8 cellular contexts compared by ENCODE assay signal in the genomic region with DNA sequence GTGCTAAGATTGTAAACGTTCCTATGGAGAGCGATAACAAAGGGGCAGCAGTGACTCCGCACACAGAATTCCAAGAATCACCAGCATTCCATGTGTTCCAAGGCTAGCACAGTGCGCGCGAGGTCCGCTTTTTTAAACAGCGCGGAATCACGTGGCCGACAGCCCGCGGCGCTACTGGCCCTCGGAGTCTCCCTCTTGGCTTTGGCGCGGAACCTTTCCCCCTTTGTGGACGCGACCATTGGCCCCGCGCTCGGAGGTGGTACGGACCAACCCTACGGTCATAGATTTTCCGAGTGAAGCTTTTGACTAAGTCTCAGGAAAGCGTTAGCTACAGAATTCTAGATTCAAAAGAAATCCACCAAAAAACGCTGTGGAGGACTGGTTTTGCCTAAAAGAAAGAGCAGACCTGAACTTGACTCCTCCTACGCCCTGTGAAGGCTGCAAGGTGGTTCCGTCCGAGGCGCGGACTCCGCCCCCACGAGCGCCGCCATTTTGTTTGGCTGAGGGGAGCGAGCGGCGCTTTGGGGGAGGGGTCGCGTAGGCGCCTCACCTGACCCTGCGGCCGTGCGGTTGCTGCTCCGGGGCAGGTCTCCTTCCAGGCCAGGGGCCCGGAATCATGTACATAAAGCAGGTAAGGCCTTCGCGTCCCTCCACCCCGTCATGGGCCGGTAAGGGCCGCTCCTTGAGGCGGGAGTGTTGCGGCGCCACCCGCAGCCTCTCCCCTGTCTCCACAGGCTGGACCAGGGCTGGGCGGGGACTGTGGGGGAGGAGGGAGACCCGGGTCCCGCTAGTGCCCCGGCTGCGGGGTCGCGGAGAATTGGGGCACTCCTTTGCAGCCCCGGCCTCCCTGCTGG. TPM values are rescaled to one million over a fixed set of nuclear protein-coding genes. Genes with fewer than 3 reads are reported as not detected.
DNase-seq lines count a peak whose midpoint lies in the region; ATAC-seq and TF ChIP-seq lines count a peak whose summit lies in the region.

Gene SMC3 (plus strand): TSS at position 495 of the 854 bp plus-strand sequence. CDS start 122 bp downstream, at position 617.

- peaks cover 24% of the 10 kb centered on the region for H3K36me3 Mint-ChIP-seq in CD8-positive, alpha-beta T cell

- no peaks in the 10 kb centered on the region for H3K9me3 ChIP-seq in CD8-positive, alpha-beta T cell (ENCODE audit: low read length)
- no peaks in the 10 kb centered on the region for H3K9me3 ChIP-seq in effector memory CD4-positive, alpha-beta T cell (ENCODE audit: control insufficient read depth, low read length)

- H3K27me3 ChIP-seq in CD8-positive, alpha-beta T cell (ENCODE audit: insufficient read depth, low read length) = no peaks in the 10 kb centered on the region
- H3K27me3 ChIP-seq in effector memory CD4-positive, alpha-beta T cell (replicated peaks; ENCODE audit: control insufficient read depth, insufficient read depth, low read length, poor library complexity, severe bottlenecking) = no peaks in the 10 kb centered on the region

- peak within 1 kb of the TSS; percentile 97 for H3K4me3 Mint-ChIP-seq in CD8-positive, alpha-beta T cell

- intact Hi-C loops in CD8-positive, alpha-beta T cell (cut with DNase I, micrococcal nuclease) = loop anchor here (1.0 to 10.0 kb wide), 13 partner anchors 10 to 1877 kb away; partner anchors contain the start of genes ADD3 (in 1 of the 2), DUSP5 (in 1 of the 2), VTI1A (in 1 of the 2) and ZDHHC6 (in 1 of the 2)

- peak within 1 kb of the TSS; percentile 96 for H3K27ac Mint-ChIP-seq in CD8-positive, alpha-beta T cell

- TF ChIP-seq CTCF in CD8-positive, alpha-beta T cell (IDR thresholded peaks at IDR 0.05) = no peak

- POLR2A ChIA-PET in CD8-positive, alpha-beta T cell (lab: Charles Lee) = interaction anchor here (0.6 to 1.3 kb wide), 4 partner anchors 105 to 505 kb away, joined by 3 to 6 read pairs (median 3); partner anchors contain the start of genes BBIP1, SHOC2 and SMNDC1
- POLR2A ChIA-PET in activated CD8-positive, alpha-beta memory T cell treated with anti-CD3 and anti-CD28 coated beads for 36 hours (lab: Charles Lee) = interaction anchor here (0.5 to 1.4 kb wide), 4 partner anchors 31 to 522 kb away, joined by 3 to 8 read pairs (median 4); partner anchors contain the start of gene SMNDC1

- peak; percentile 83 to 93 (median 89) for DNase-seq in CD8-positive, alpha-beta T cell
- DNase-seq in HS-27A (ENCODE audit: low read depth) (peak; percentile 85), NK-92 (lab: John Stamatoyannopoulos, UW; ENCODE audit: unreplicated experiment) (peak; percentile 21), lung microvascular endothelial cell (ENCODE audit: low read depth in 2 of 2) (peak; percentile 95)
- peak; percentile 82 to 87 (median 85) for DNase-seq in effector memory CD4-positive, alpha-beta T cell
- DNase-seq in stimulated activated CD4-positive, alpha-beta T cell treated with anti-CD3 and anti-CD28 coated beads, TNF-alpha, amount 100 ng/mL, for 48 hours (ENCODE audit: low read depth in 3 of 3) = peak; percentile 84 to 87 (median 85)

- H3K27me3 Mint-ChIP-seq in CD8-positive, alpha-beta T cell (ENCODE audit: low read depth) = peaks cover 12% of the 10 kb centered on the region

- H3K4me1 Mint-ChIP-seq in CD8-positive, alpha-beta T cell (ENCODE audit: low read depth) = peaks cover 44% of the 10 kb centered on the region

- peak; percentile 89 for ATAC-seq in CD8-positive, alpha-beta T cell
- ATAC-seq in GM19467 (IDR thresholded peaks at IDR 0.05; ENCODE audit: unreplicated experiment) = peak; percentile 82

- H3K36me3 ChIP-seq in CD8-positive, alpha-beta T cell (ENCODE audit: insufficient read depth, low read length) = no peaks in the 10 kb centered on the region
- peaks cover 4% of the 10 kb centered on the region for H3K36me3 ChIP-seq in effector memory CD4-positive, alpha-beta T cell (ENCODE audit: control insufficient read depth, insufficient read depth, low read length)

- no peaks in the 10 kb centered on the region for H3K9me3 Mint-ChIP-seq in CD8-positive, alpha-beta T cell

- CTCF ChIA-PET in CD8-positive, alpha-beta T cell (lab: Charles Lee) = interaction anchor here (0.9 to 1.5 kb wide), 4 partner anchors 10 to 429 kb away, joined by 3 to 4 read pairs (median 3); partner anchors contain the start of gene SMNDC1
- CTCF ChIA-PET in activated CD8-positive, alpha-beta memory T cell treated with anti-CD3 and anti-CD28 coated beads for 36 hours (lab: Charles Lee) = interaction anchor here (0.7 to 1.0 kb wide), 2 partner anchors 260 to 359 kb away, joined by 4 read pairs; no protein-coding TSS in a partner anchor

- peaks cover 44% of the 10 kb centered on the region for H3K4me1 ChIP-seq in CD8-positive, alpha-beta T cell (ENCODE audit: insufficient read depth, low read length)
- peaks cover 24% of the 10 kb centered on the region for H3K4me1 ChIP-seq in effector memory CD4-positive, alpha-beta T cell (ENCODE audit: control insufficient read depth, insufficient read depth, low read length, poor library complexity, severe bottlenecking)

- peak within 1 kb of the TSS; percentile 92 for H3K4me3 ChIP-seq in CD8-positive, alpha-beta T cell (ENCODE audit: low read depth, low read length)
- peak within 1 kb of the TSS; percentile 99 for H3K4me3 ChIP-seq in effector memory CD4-positive, alpha-beta T cell (ENCODE audit: insufficient read depth, low read depth, low read length, poor library complexity, severe bottlenecking)

- peak within 1 kb of the TSS; percentile 85 for H3K27ac ChIP-seq in CD8-positive, alpha-beta T cell (ENCODE audit: low read depth, low read length)
- peak within 1 kb of the TSS; percentile 88 for H3K27ac ChIP-seq in effector memory CD4-positive, alpha-beta T cell (ENCODE audit: insufficient read depth, low read length, poor library complexity, severe bottlenecking)

RNA-seq across cellular contexts. Expression of gene SMC3, which starts in this region (rescaled TPM):
- total RNA-seq in CD8-positive, alpha-beta T cell = 10 to 100 TPM; 35.1 to 37.9 TPM
- 10 to 100 TPM; 73.7 to 73.9 TPM for total RNA-seq in activated CD8-positive, alpha-beta memory T cell treated with anti-CD3 and anti-CD28 coated beads for 36 hours
- total RNA-seq in lung microvascular endothelial cell = 14.8 and 18.3 TPM in 2 replicates

Comparison
In these comparisons a context has a peak if more than half of its experiments do, and no peak if none do; other contexts are left out.
1. Peak in every context shown above with its lines: DNase-seq, ATAC-seq, H3K4me3 ChIP-seq and H3K27ac ChIP-seq.
2. DNase-seq: peak in every context shown above with its lines; median percentile 95 in lung microvascular endothelial cell; 89 in CD8-positive, alpha-beta T cell; 85 in HS-27A; 85 in effector memory CD4-positive, alpha-beta T cell; 85 in stimulated activated CD4-positive, alpha-beta T cell treated with anti-CD3 and anti-CD28 coated beads, TNF-alpha, amount 100 ng/mL, for 48 hours; 21 in NK-92.